ENCODE assay signal across 8 cellular contexts in the genomic region with DNA sequence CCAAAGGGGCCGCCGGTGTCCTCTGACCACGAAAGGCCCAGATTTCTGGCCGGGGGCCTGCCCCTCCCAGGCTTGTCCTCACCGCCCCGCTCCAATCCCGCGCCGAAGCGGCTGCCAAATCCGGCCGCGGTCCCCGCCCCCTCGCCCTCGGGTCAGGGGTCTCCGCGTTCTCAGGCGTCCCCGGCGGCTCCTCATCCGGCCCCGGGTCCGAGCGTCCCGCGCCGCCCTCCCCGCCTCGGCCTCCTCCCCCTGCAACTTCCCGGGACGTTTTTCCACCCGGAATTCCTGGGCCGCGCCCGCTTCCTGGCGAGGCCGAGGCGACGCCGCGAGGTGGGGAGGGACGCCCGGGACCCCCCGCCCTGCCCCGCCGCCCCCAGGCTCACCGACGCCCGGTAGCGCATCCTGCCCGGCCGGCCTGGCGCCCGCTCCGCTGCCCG. TPM values are rescaled to one million over a fixed set of nuclear protein-coding genes. Genes with fewer than 3 reads are reported as not detected.
DNase-seq lines count a peak whose midpoint lies in the region; ATAC-seq and TF ChIP-seq lines count a peak whose summit lies in the region.

No MANE protein-coding gene starts in this region.

- no peak for TF ChIP-seq CTCF in foreskin fibroblast (IDR thresholded peaks at IDR 0.05; ENCODE audit: low read depth, low read length)
- no peak for TF ChIP-seq CTCF in progenitor cell of endocrine pancreas (IDR thresholded peaks at IDR 0.05; ENCODE audit: unreplicated experiment)

- ATAC-seq in HG03442 (IDR thresholded peaks at IDR 0.05; ENCODE audit: unreplicated experiment) (peak; percentile 24), GM18873 (IDR thresholded peaks at IDR 0.05; ENCODE audit: low FRiP score, unreplicated experiment) (no peak), HG02623 (IDR thresholded peaks at IDR 0.05; ENCODE audit: unreplicated experiment) (no peak)

- H3K4me1 Mint-ChIP-seq in activated CD4-positive, alpha-beta T cell treated with anti-CD3 and anti-CD28 coated beads, Interleukin-2, amount 10 ng/mL, durations not matched to agents 7 days and 5 days = peaks cover 30% of the 10 kb centered on the region
- H3K4me1 Mint-ChIP-seq in progenitor cell of endocrine pancreas (ENCODE audit: low read depth) = peaks cover 12% of the 10 kb centered on the region

- H3K27ac Mint-ChIP-seq in activated CD4-positive, alpha-beta T cell treated with anti-CD3 and anti-CD28 coated beads, Interleukin-2, amount 10 ng/mL, durations not matched to agents 7 days and 5 days = peak overlapping the region; percentile 68
- H3K27ac Mint-ChIP-seq in progenitor cell of endocrine pancreas = peak overlapping the region; percentile 93

- no peaks in the 10 kb centered on the region for H3K9me3 Mint-ChIP-seq in activated CD4-positive, alpha-beta T cell treated with anti-CD3 and anti-CD28 coated beads, Interleukin-2, amount 10 ng/mL, durations not matched to agents 7 days and 5 days
- H3K9me3 Mint-ChIP-seq in progenitor cell of endocrine pancreas (ENCODE audit: low read depth) = no peaks in the 10 kb centered on the region

- DNase-seq in NCI-H2227 (lab: John Stamatoyannopoulos, UW; ENCODE audit: unreplicated experiment) (peak; percentile 36), NCI-H2227 treated with DMSO at 0.1 percent for 48 hours (lab: John Stamatoyannopoulos, UW) (no peak), foreskin fibroblast (peak in 1 of 2 donors; percentile 52), progenitor cell of endocrine pancreas (ENCODE audit: low spot score, unreplicated experiment) (no peak)
- peak; percentile 36 for DNase-seq in activated CD4-positive, alpha-beta T cell treated with anti-CD3 and anti-CD28 coated beads, Interleukin-2, amount 10 ng/mL, durations not matched to agents 7 days and 5 days

- POLR2A ChIA-PET in activated CD4-positive, alpha-beta T cell treated with anti-CD3 and anti-CD28 coated beads, Interleukin-2, amount 10 ng/mL, durations not matched to agents 7 days and 5 days (lab: Charles Lee) = no interaction called here

- H3K4me3 ChIP-seq in foreskin fibroblast (ENCODE audit: low read depth in 1 of 2, low read length in 2 of 2) = peak overlapping the region; percentile 78 to 81

- peaks cover 8% of the 10 kb centered on the region for H3K36me3 Mint-ChIP-seq in activated CD4-positive, alpha-beta T cell treated with anti-CD3 and anti-CD28 coated beads, Interleukin-2, amount 10 ng/mL, durations not matched to agents 7 days and 5 days (ENCODE audit: low read depth)
- H3K36me3 Mint-ChIP-seq in progenitor cell of endocrine pancreas (ENCODE audit: insufficient read depth) = peaks cover 8% of the 10 kb centered on the region

- peak overlapping the region; percentile 74 for H3K4me3 Mint-ChIP-seq in activated CD4-positive, alpha-beta T cell treated with anti-CD3 and anti-CD28 coated beads, Interleukin-2, amount 10 ng/mL, durations not matched to agents 7 days and 5 days
- peak overlapping the region; percentile 82 for H3K4me3 Mint-ChIP-seq in progenitor cell of endocrine pancreas (ENCODE audit: low read depth)

- peaks cover 5% of the 10 kb centered on the region for H3K27me3 Mint-ChIP-seq in activated CD4-positive, alpha-beta T cell treated with anti-CD3 and anti-CD28 coated beads, Interleukin-2, amount 10 ng/mL, durations not matched to agents 7 days and 5 days
- peaks cover 3% of the 10 kb centered on the region for H3K27me3 Mint-ChIP-seq in progenitor cell of endocrine pancreas

- CTCF ChIA-PET in activated CD4-positive, alpha-beta T cell treated with anti-CD3 and anti-CD28 coated beads, Interleukin-2, amount 10 ng/mL, durations not matched to agents 7 days and 5 days (lab: Charles Lee) = interaction anchor here (1.1 to 1.3 kb wide), 2 partner anchors 9 to 18 kb away, joined by 3 read pairs; no protein-coding TSS in a partner anchor

RNA-seq across cellular contexts. Expression of gene MYO1C, which starts 7.2 kb away (rescaled TPM):
- 10 to 100 TPM; 26.7 to 34.1 TPM for total RNA-seq in activated CD4-positive, alpha-beta T cell treated with anti-CD3 and anti-CD28 coated beads, Interleukin-2, amount 10 ng/mL, durations not matched to agents 7 days and 5 days
- total RNA-seq in progenitor cell of endocrine pancreas = 64.4 and 84.0 TPM in 2 replicates

RNA-seq across cellular contexts. Expression of gene CRK, which starts 29.3 kb away (rescaled TPM):
- total RNA-seq in activated CD4-positive, alpha-beta T cell treated with anti-CD3 and anti-CD28 coated beads, Interleukin-2, amount 10 ng/mL, durations not matched to agents 7 days and 5 days = 10 to 100 TPM; 17.5 to 18.4 TPM
- 41.6 and 44.8 TPM in 2 replicates for total RNA-seq in progenitor cell of endocrine pancreas

RNA-seq across cellular contexts. Expression of gene INPP5K, which starts 31.1 kb away (rescaled TPM):
- total RNA-seq in activated CD4-positive, alpha-beta T cell treated with anti-CD3 and anti-CD28 coated beads, Interleukin-2, amount 10 ng/mL, durations not matched to agents 7 days and 5 days = 10 to 100 TPM; 50.3 to 56.9 TPM
- total RNA-seq in progenitor cell of endocrine pancreas = 27.1 and 29.8 TPM in 2 replicates

Comparison
In these comparisons a context has a peak if more than half of its experiments do, and no peak if none do; other contexts are left out.
1. DNase-seq: peak in NCI-H2227 (single experiment) and activated CD4-positive, alpha-beta T cell treated with anti-CD3 and anti-CD28 coated beads, Interleukin-2, amount 10 ng/mL, durations not matched to agents 7 days and 5 days (single experiment); none in NCI-H2227 treated with DMSO at 0.1 percent for 48 hours (single experiment) and progenitor cell of endocrine pancreas (single experiment).